ENCODE assay signal across 22 cellular contexts in the genomic region with DNA sequence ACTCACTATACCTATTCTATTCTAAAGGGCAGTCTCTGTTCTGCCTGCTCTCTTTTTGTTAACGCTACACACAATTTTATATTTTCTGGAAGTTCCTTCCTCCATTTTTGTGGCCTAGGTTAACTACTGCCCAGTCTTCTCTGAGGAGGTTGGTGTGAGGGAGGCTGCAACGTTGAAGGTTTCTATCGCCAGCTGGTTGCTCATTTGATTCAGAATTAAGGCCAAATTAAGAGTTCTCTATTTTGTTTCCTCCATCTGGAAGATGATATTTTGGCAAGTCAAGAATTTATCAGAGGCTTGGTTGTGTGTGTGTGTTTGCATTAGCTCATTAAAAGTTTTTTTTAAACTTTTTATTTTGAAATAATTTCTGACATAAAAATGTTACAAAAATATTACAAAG.
"Had no signal": no experiment of that assay in that cellular context is flagged by ENCODE, and none has a peak within 500 bp of the region (broad histone marks: within the 10 kb centered on the region; RNA-seq: fewer than 3 reads in every experiment).

No MANE protein-coding gene starts in this region.

- H3K36me3 ChIP-seq: MG63, SJSA1 had no signal

- ATAC-seq: HepG2, Panc1 had no signal

- H3K9me3 ChIP-seq: MG63, SJSA1 had no signal

- H3K4me3 ChIP-seq: MG63, SJSA1, SK-N-MC had no signal

- H3K4me1 ChIP-seq: SJSA1 had no signal

- DNase-seq: IMR-90, Karpas-422, KG1, MG63, NCI-H1092, NCI-H1436, NCI-H187, NCI-H2029, NCI-H2081 treated with DMSO at 0.1 percent for 48 hours, NCI-H2171, NCI-H226, NCI-H446, NCI-H510A, NCI-H524 treated with DMSO at 0.1 percent for 48 hours, NCI-H69, NCI-H774, SIG-M5 had no signal

- H3K27ac ChIP-seq: RWPE1, SJSA1, SK-N-MC had no signal

- H3K27me3 ChIP-seq: MG63, SJSA1 had no signal
